26 cellular contexts compared by ENCODE assay signal in genomic region chr2:196739031-196739430, GRCh38.
DNase-seq lines count a peak whose midpoint lies in the region; ATAC-seq, FAIRE-seq and TF ChIP-seq lines count a peak whose summit lies in the region.
"Had no signal": no experiment of that assay in that cellular context is flagged by ENCODE, and none has a peak within 500 bp of the region (broad histone marks: within the 10 kb centered on the region; RNA-seq: fewer than 3 reads in every experiment).

No MANE protein-coding gene starts in this region.

- ATAC-seq in GM19395 (IDR thresholded peaks at IDR 0.05; ENCODE audit: unreplicated experiment): no peak

- peak; percentile 30 for DNase-seq in EH (ENCODE audit: low read depth)
- no peak for DNase-seq in GM12891 (ENCODE audit: insufficient read length, low spot score)
- peak; percentile 42 for DNase-seq in RPMI7951 (ENCODE audit: low read depth)
- peak; percentile 52 for DNase-seq in astrocyte of the hippocampus (ENCODE audit: low read depth, low spot score)
- no peak for DNase-seq in NCI-H2171 (lab: John Stamatoyannopoulos, UW)
- no peak for DNase-seq in NCI-H187 treated with DMSO at 0.1 percent for 48 hours (lab: John Stamatoyannopoulos, UW)
- no peak for DNase-seq in NCI-H146 treated with DMSO at 0.1 percent for 48 hours (lab: John Stamatoyannopoulos, UW; ENCODE audit: unreplicated experiment)
- DNase-seq: 8988T; ACHN; BE2C; C1 segment of cervical spinal cord; CD4-positive, alpha-beta memory T cell; CD4-positive, CD25-positive, alpha-beta regulatory T cell; CD8-positive, alpha-beta memory T cell; COR-L47; DMS 273 treated with DMSO at 0.1 percent for 48 hours; DMS153; DMS53; DMS79; DND-41; GF-D8 had no signal

- FAIRE-seq in GM12891 (lab: Jason Lieb, UNC): peak; percentile 62
- FAIRE-seq: A204.1, G401.6, GM12892, GM18507 had no signal

- no peak for TF ChIP-seq POLR2A in GM12891 (IDR thresholded peaks at IDR 0.05; ENCODE audit: low read depth, low read length)

TF ChIP-seq in GM12891, 5 proteins besides CTCF, POLR2A, EP300 and RAD21:
- no peak for TF ChIP-seq SPI1 (IDR thresholded peaks at IDR 0.05; ENCODE audit: low read depth, low read length)
- TF ChIP-seq PAX5 (IDR thresholded peaks at IDR 0.05; ENCODE audit: insufficient read depth, low read length, severe bottlenecking): no peak
- no peak for TF ChIP-seq POLR2AphosphoS5 (IDR thresholded peaks at IDR 0.05; ENCODE audit: low read depth, low read length)
- no peak for TF ChIP-seq TAF1 (IDR thresholded peaks at IDR 0.05; ENCODE audit: low read depth, low read length)
- no peak for TF ChIP-seq POU2F2 (IDR thresholded peaks at IDR 0.05; ENCODE audit: low read depth, low read length)
TF ChIP-seq in GM12891: peak in this region for 0.

Comparison
In these comparisons a context has a peak if more than half of its experiments do, and no peak if none do; other contexts are left out.
1. DNase-seq: peak in EH (single experiment), RPMI7951 (single experiment) and astrocyte of the hippocampus (single experiment); none in GM12891 (single experiment), NCI-H2171 (single experiment), NCI-H187 treated with DMSO at 0.1 percent for 48 hours (single experiment) and NCI-H146 treated with DMSO at 0.1 percent for 48 hours (single experiment).